Comparison of ENCODE assay signal across 15 cellular contexts in the genomic region with DNA sequence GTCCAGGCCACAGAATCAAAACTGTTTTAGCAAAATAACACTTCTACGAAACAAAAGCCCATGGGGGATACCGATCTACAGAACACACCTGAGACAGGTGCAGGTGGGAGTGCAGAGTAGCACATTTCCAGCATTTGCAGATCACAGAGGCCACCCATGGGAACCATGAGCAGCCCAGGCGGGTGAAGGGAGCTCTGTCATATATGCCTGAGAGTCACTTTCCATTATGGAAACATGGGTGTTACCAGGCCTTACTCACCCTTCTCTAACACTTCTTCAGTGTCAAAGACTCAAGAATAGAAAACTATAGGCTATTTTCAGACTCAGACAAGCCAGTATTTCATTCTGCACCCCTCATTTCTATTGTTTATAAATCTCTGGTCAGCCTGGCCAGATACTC. TPM values are rescaled to one million over a fixed set of nuclear protein-coding genes. Genes with fewer than 3 reads are reported as not detected.
DNase-seq lines count a peak whose midpoint lies in the region; ATAC-seq and TF ChIP-seq lines count a peak whose summit lies in the region.
"Had no signal": no experiment of that assay in that cellular context is flagged by ENCODE, and none has a peak within 500 bp of the region (broad histone marks: within the 10 kb centered on the region; RNA-seq: fewer than 3 reads in every experiment).

No MANE protein-coding gene starts in this region.

- no peaks in the 10 kb centered on the region for H3K36me3 ChIP-seq in heart left ventricle
- H3K36me3 ChIP-seq in ascending aorta, result no peaks in the 10 kb centered on the region
- H3K36me3 ChIP-seq: neutrophil had no signal

- H3K9me3 ChIP-seq in heart left ventricle (no peaks in the 10 kb centered on the region), ascending aorta (no peaks in the 10 kb centered on the region)
- H3K9me3 ChIP-seq: neutrophil, SK-N-SH had no signal

- no peak for TF ChIP-seq POLR2A in heart left ventricle (IDR thresholded peaks at IDR 0.05)

- TF ChIP-seq CTCF in C4-2B (conservative IDR thresholded peaks at IDR 0.05) (no peak), heart left ventricle (IDR thresholded peaks at IDR 0.05) (no peak), ascending aorta (IDR thresholded peaks at IDR 0.05) (no peak)

- no peak for DNase-seq in heart left ventricle
- DNase-seq in GDM1 (lab: John Stamatoyannopoulos, UW), result no peak
- no peak for DNase-seq in NCI-H1417 treated with DMSO at 0.1 percent for 48 hours (lab: John Stamatoyannopoulos, UW)
- DNase-seq in ascending aorta (ENCODE audit: low spot score in 2 of 2), result no peak
- DNase-seq in NCI-H1694 (lab: John Stamatoyannopoulos, UW), result no peak
- DNase-seq: activated B cell treated with CpG ODN at 0.5 μM for 24 hours; activated naive CD4-positive, alpha-beta T cell; DMS79 treated with DMSO at 0.1 percent for 48 hours had no signal

- H3K27ac ChIP-seq in C4-2B (peak overlapping the region; percentile 1; the same call in 1 of the 2 replicates), heart left ventricle (peak overlapping the region in 10 of 12 donors; percentile 14 to 85 (median 46)), ascending aorta (no peak overlapping the region)
- H3K27ac ChIP-seq: epithelial cell of prostate, neutrophil had no signal

- WGBS in heart left ventricle, 4 donors, result 78 to 89% (median 82%) methylated on average over 3 of the region's 3 CpGs

- no peaks in the 10 kb centered on the region for H3K27me3 ChIP-seq in heart left ventricle
- H3K27me3 ChIP-seq in ascending aorta, result no peaks in the 10 kb centered on the region
- H3K27me3 ChIP-seq: neutrophil had no signal

- intact Hi-C loops in heart left ventricle (cut with DNase I), result loop anchor here in 5 of 10 donors (2.0 to 5.0 kb wide), 5 partner anchors 34 to 80 kb away; a partner anchor contains a TSS
- intact Hi-C loops in ascending aorta (cut with DNase I), result no loop called here

- H3K4me3 ChIP-seq in heart left ventricle (no peak overlapping the region), ascending aorta (no peak overlapping the region)

- H3K4me1 ChIP-seq in heart left ventricle (peaks cover 3 to 76% (median 51%) of the 10 kb centered on the region in 12 donors), ascending aorta (no peaks in the 10 kb centered on the region)

- ATAC-seq in GM19023 (IDR thresholded peaks at IDR 0.05; ENCODE audit: unreplicated experiment) (peak; percentile 14), HG03108 (IDR thresholded peaks at IDR 0.05; ENCODE audit: unreplicated experiment) (peak; percentile 5), heart left ventricle (peak in 3 of 4 donors; percentile 24 to 70 (median 51))

RNA-seq across cellular contexts. Expression of a gene that starts 3.5 kb away (rescaled TPM):
- 10 to 100 TPM in 1 of 9 donors, 1 to 10 TPM in 6, under 1 TPM in 2; 0.58 to 23.8 (median 1.8) TPM for total RNA-seq in heart left ventricle
- polyA plus RNA-seq in heart left ventricle, result 1 to 10 TPM in 1 of 2 donors, under 1 TPM in 1; 0.86 to 2.6 TPM
- 15.0 TPM for total RNA-seq in ascending aorta
- total RNA-seq: H7 had no signal
- polyA plus RNA-seq: SK-N-SH had no signal

RNA-seq across cellular contexts. Expression of a gene that starts 21.9 kb away (rescaled TPM):
- total RNA-seq in heart left ventricle (10 to 100 TPM in 6 of 9 donors, 1 to 10 TPM in 3; 9.7 to 17.5 (median 11.5) TPM), ascending aorta (32.1 TPM)
- polyA plus RNA-seq in heart left ventricle, result 10 to 100 TPM in 1 of 2 donors, 1 to 10 TPM in 1; 5.0 to 14.2 TPM
- polyA plus RNA-seq: SK-N-SH had no signal

RNA-seq across cellular contexts. Expression of a gene that starts 41.7 kb away (rescaled TPM):
- total RNA-seq in heart left ventricle (1 to 10 TPM in 1 of 9 donors, under 1 TPM in 5, not detected in 3; 0.22 to 4.4 (median 0.39) TPM), ascending aorta (3.2 TPM)
- under 1 TPM; 0.12 to 0.19 TPM for polyA plus RNA-seq in heart left ventricle
- total RNA-seq: H7 had no signal
- polyA plus RNA-seq: SK-N-SH had no signal

RNA-seq across cellular contexts. Expression of a gene that starts 59.2 kb away (rescaled TPM):
- total RNA-seq in heart left ventricle (100 to 1,000 TPM; 573 to 947 (median 768) TPM), ascending aorta (4.7 TPM)
- 1,000 to 10,000 TPM in 1 of 2 donors, 100 to 1,000 TPM in 1; 511 to 1,022 TPM for polyA plus RNA-seq in heart left ventricle

Comparison
In these comparisons a context has a peak if more than half of its experiments do, and no peak if none do; other contexts are left out.
1. H3K27ac ChIP-seq: peak in C4-2B (single experiment) and heart left ventricle (10 of 12); none in ascending aorta (0 of 2).
2. Peak in every context shown above with its lines, with median percentiles within 50 percentile points of each other: ATAC-seq.